3 cellular contexts compared by ENCODE assay signal in the genomic region with DNA sequence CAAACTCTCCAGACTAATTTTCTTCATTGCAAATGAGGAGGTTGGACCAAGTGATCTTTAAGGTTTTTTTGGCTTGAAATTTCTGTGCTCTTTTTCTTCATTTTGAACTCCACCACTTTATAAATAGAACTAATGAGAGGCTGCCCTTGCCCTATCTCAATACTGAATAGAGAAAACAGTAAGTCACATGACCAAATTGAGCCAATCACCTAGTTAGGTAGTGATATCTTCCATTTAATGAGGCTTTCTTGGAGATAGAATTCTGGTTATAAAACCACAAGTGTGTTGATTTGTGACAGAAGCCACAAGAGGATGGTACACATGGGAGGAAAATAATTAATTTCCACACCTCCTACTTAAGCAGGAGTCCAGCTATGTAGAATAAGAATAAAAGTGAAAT.
TF ChIP-seq lines count a peak whose summit lies in the region.

No MANE protein-coding gene starts in this region.

TF ChIP-seq in A549, 52 proteins besides CTCF, POLR2A, EP300 and RAD21 (continued from another document):
- TF ChIP-seq, protein P1, sequence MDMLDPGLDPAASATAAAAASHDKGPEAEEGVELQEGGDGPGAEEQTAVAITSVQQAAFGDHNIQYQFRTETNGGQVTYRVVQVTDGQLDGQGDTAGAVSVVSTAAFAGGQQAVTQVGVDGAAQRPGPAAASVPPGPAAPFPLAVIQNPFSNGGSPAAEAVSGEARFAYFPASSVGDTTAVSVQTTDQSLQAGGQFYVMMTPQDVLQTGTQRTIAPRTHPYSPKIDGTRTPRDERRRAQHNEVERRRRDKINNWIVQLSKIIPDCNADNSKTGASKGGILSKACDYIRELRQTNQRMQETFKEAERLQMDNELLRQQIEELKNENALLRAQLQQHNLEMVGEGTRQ (IDR thresholded peaks at IDR 0.05) = 0 out of 2 replicates have a peak, but pooled peaks have one; percentile 10
- TF ChIP-seq FOSB (CRISPR knock-in tag; IDR thresholded peaks at IDR 0.05) (no peak), CBX2 (IDR thresholded peaks at IDR 0.05; ENCODE audit: borderline replicate concordance, low read depth) (no peak), KDM5A (IDR thresholded peaks at IDR 0.05) (no peak)

TF ChIP-seq in HCT116, 20 proteins besides CTCF, POLR2A, EP300 and RAD21 (continued from another document):
- no peak for TF ChIP-seq ZBTB33 (IDR thresholded peaks at IDR 0.05; ENCODE audit: extremely low read depth, insufficient replicate concordance, low read length)
- TF ChIP-seq ZNF274 (IDR thresholded peaks at IDR 0.05; ENCODE audit: low read depth, low read length) = no peak
- no peak for TF ChIP-seq MAX (IDR thresholded peaks at IDR 0.05)
- TF ChIP-seq ATF3 (IDR thresholded peaks at IDR 0.05) = no peak
- TF ChIP-seq ZFX (IDR thresholded peaks at IDR 0.05) = no peak
- TF ChIP-seq FOSL1 (IDR thresholded peaks at IDR 0.05; ENCODE audit: low read depth) = no peak
- TF ChIP-seq CEBPB (IDR thresholded peaks at IDR 0.05; ENCODE audit: low read depth) = no peak
- no peak for TF ChIP-seq YY1 (IDR thresholded peaks at IDR 0.05; ENCODE audit: extremely low read depth, insufficient replicate concordance, low read depth, low read length)
- no peak for TF ChIP-seq CBX3 (IDR thresholded peaks at IDR 0.05; ENCODE audit: low read depth)
- TF ChIP-seq EGR1 (IDR thresholded peaks at IDR 0.05; ENCODE audit: low read depth) = no peak
- no peak for TF ChIP-seq SIN3A (IDR thresholded peaks at IDR 0.05; ENCODE audit: low read depth)
- TF ChIP-seq REST (IDR thresholded peaks at IDR 0.05; ENCODE audit: low read depth) = no peak
- no peak for TF ChIP-seq ELF1 (IDR thresholded peaks at IDR 0.05; ENCODE audit: borderline replicate concordance, low read depth)
- TF ChIP-seq EZH2phosphoT487 (IDR thresholded peaks at IDR 0.05; ENCODE audit: borderline replicate concordance) = no peak
- TF ChIP-seq SP1 (IDR thresholded peaks at IDR 0.05; ENCODE audit: low read depth) = no peak
- TF ChIP-seq EZH2 (IDR thresholded peaks at IDR 0.05) = no peak
TF ChIP-seq in HCT116: peak in this region for 0.

TF ChIP-seq in K562, 482 proteins besides CTCF, POLR2A, EP300 and RAD21 (continued from another document):
- TF ChIP-seq, protein P2, sequence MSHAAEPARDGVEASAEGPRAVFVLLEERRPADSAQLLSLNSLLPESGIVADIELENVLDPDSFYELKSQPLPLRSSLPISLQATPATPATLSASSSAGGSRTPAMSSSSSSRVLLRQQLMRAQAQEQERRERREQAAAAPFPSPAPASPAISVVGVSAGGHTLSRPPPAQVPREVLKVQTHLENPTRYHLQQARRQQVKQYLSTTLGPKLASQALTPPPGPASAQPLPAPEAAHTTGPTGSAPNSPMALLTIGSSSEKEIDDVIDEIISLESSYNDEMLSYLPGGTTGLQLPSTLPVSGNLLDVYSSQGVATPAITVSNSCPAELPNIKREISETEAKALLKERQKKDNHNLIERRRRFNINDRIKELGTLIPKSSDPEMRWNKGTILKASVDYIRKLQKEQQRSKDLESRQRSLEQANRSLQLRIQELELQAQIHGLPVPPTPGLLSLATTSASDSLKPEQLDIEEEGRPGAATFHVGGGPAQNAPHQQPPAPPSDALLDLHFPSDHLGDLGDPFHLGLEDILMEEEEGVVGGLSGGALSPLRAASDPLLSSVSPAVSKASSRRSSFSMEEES (CRISPR knock-in tag; IDR thresholded peaks at IDR 0.05) = peak; percentile 50; the same call in 1 of the 2 replicates
- no peak for TF ChIP-seq C11orf30 (IDR thresholded peaks at IDR 0.05; ENCODE audit: low read depth)
- TF ChIP-seq, protein P3, sequence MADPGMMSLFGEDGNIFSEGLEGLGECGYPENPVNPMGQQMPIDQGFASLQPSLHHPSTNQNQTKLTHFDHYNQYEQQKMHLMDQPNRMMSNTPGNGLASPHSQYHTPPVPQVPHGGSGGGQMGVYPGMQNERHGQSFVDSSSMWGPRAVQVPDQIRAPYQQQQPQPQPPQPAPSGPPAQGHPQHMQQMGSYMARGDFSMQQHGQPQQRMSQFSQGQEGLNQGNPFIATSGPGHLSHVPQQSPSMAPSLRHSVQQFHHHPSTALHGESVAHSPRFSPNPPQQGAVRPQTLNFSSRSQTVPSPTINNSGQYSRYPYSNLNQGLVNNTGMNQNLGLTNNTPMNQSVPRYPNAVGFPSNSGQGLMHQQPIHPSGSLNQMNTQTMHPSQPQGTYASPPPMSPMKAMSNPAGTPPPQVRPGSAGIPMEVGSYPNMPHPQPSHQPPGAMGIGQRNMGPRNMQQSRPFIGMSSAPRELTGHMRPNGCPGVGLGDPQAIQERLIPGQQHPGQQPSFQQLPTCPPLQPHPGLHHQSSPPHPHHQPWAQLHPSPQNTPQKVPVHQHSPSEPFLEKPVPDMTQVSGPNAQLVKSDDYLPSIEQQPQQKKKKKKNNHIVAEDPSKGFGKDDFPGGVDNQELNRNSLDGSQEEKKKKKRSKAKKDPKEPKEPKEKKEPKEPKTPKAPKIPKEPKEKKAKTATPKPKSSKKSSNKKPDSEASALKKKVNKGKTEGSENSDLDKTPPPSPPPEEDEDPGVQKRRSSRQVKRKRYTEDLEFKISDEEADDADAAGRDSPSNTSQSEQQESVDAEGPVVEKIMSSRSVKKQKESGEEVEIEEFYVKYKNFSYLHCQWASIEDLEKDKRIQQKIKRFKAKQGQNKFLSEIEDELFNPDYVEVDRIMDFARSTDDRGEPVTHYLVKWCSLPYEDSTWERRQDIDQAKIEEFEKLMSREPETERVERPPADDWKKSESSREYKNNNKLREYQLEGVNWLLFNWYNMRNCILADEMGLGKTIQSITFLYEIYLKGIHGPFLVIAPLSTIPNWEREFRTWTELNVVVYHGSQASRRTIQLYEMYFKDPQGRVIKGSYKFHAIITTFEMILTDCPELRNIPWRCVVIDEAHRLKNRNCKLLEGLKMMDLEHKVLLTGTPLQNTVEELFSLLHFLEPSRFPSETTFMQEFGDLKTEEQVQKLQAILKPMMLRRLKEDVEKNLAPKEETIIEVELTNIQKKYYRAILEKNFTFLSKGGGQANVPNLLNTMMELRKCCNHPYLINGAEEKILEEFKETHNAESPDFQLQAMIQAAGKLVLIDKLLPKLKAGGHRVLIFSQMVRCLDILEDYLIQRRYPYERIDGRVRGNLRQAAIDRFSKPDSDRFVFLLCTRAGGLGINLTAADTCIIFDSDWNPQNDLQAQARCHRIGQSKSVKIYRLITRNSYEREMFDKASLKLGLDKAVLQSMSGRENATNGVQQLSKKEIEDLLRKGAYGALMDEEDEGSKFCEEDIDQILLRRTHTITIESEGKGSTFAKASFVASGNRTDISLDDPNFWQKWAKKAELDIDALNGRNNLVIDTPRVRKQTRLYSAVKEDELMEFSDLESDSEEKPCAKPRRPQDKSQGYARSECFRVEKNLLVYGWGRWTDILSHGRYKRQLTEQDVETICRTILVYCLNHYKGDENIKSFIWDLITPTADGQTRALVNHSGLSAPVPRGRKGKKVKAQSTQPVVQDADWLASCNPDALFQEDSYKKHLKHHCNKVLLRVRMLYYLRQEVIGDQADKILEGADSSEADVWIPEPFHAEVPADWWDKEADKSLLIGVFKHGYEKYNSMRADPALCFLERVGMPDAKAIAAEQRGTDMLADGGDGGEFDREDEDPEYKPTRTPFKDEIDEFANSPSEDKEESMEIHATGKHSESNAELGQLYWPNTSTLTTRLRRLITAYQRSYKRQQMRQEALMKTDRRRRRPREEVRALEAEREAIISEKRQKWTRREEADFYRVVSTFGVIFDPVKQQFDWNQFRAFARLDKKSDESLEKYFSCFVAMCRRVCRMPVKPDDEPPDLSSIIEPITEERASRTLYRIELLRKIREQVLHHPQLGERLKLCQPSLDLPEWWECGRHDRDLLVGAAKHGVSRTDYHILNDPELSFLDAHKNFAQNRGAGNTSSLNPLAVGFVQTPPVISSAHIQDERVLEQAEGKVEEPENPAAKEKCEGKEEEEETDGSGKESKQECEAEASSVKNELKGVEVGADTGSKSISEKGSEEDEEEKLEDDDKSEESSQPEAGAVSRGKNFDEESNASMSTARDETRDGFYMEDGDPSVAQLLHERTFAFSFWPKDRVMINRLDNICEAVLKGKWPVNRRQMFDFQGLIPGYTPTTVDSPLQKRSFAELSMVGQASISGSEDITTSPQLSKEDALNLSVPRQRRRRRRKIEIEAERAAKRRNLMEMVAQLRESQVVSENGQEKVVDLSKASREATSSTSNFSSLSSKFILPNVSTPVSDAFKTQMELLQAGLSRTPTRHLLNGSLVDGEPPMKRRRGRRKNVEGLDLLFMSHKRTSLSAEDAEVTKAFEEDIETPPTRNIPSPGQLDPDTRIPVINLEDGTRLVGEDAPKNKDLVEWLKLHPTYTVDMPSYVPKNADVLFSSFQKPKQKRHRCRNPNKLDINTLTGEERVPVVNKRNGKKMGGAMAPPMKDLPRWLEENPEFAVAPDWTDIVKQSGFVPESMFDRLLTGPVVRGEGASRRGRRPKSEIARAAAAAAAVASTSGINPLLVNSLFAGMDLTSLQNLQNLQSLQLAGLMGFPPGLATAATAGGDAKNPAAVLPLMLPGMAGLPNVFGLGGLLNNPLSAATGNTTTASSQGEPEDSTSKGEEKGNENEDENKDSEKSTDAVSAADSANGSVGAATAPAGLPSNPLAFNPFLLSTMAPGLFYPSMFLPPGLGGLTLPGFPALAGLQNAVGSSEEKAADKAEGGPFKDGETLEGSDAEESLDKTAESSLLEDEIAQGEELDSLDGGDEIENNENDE (IDR thresholded peaks at IDR 0.05; ENCODE audit: low read depth, low read length) = no peak
